In genomic region chr9:18163146-18163545, GRCh38 we compare ENCODE assay signal across 19 cellular contexts.
"Had no signal": no experiment of that assay in that cellular context is flagged by ENCODE, and none has a peak within 500 bp of the region (broad histone marks: within the 10 kb centered on the region; RNA-seq: fewer than 3 reads in every experiment).

No MANE protein-coding gene starts in this region.

- H3K27me3 ChIP-seq: heart right ventricle, hepatocyte, neural progenitor cell, neutrophil, right lobe of liver, tibial nerve, upper lobe of left lung had no signal

- H3K9me3 ChIP-seq: heart right ventricle, left ventricle myocardium inferior, neutrophil, psoas muscle, right lobe of liver, tibial nerve, upper lobe of left lung had no signal

- FAIRE-seq: urothelium cell line had no signal

- H3K36me3 ChIP-seq: heart right ventricle, left ventricle myocardium inferior, neural progenitor cell, neutrophil, right lobe of liver, tibial nerve, upper lobe of left lung had no signal

- ATAC-seq: natural killer cell; psoas muscle; right lobe of liver; stimulated activated effector memory CD8-positive, alpha-beta T cell treated with anti-CD3 and anti-CD28 coated beads, Interleukin-12 subunit alpha, Interleukin-12 subunit beta, amount 100 ng/mL, for 72 hours had no signal

- DNase-seq: heart right ventricle; left ventricle myocardium inferior; naive B cell; natural killer cell; nephron progenitor cell; occipital lobe; psoas muscle; right lobe of liver; stimulated activated CD4-positive, alpha-beta T cell treated with anti-CD3 and anti-CD28 coated beads, Interleukin-4, amount 100 ng/mL, for 24 hours; stimulated activated naive CD4-positive, alpha-beta T cell; substantia nigra; upper lobe of left lung had no signal

- H3K4me3 ChIP-seq: heart right ventricle, hepatocyte, left ventricle myocardium inferior, neural progenitor cell, psoas muscle, right lobe of liver, tibial nerve, upper lobe of left lung had no signal

- H3K4me1 ChIP-seq: heart right ventricle, left ventricle myocardium inferior, neural progenitor cell, parathyroid adenoma, psoas muscle, right lobe of liver, tibial nerve, upper lobe of left lung had no signal

- H3K27ac ChIP-seq: heart right ventricle, hepatocyte, left ventricle myocardium inferior, neural progenitor cell, neutrophil, parathyroid adenoma, psoas muscle, right lobe of liver, tibial nerve, upper lobe of left lung had no signal
